In the genomic region with DNA sequence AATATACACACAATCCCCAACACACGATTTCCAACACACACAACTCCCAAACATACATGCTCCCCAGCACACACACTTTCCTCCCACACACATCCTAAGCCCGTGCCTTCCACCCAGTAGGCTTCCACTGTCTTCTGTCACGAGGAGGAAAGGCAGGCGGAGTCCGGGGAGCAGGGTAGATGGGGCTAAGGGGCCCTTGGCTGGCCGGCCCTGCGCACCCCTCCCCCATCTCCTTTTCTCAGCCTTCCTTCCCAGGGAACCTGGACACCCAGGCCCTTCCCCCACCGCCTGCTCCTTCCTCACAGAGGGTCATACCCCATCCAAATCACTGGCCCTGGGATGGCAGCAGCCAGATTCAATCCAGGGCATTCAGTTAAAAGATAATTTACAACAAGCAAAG, we compare ENCODE assay signal across 3 cellular contexts.
TF ChIP-seq lines count a peak whose summit lies in the region.

No MANE protein-coding gene starts in this region.

TF ChIP-seq in SK-N-SH, 30 proteins besides CTCF, POLR2A, EP300 and RAD21:
- TF ChIP-seq MEF2A (IDR thresholded peaks at IDR 0.05; ENCODE audit: borderline replicate concordance, low read depth) (no peak), RFX5 (IDR thresholded peaks at IDR 0.05; ENCODE audit: low read length) (no peak), MXI1 (IDR thresholded peaks at IDR 0.05; ENCODE audit: low read depth, low read length) (no peak)
- TF ChIP-seq, protein P1, sequence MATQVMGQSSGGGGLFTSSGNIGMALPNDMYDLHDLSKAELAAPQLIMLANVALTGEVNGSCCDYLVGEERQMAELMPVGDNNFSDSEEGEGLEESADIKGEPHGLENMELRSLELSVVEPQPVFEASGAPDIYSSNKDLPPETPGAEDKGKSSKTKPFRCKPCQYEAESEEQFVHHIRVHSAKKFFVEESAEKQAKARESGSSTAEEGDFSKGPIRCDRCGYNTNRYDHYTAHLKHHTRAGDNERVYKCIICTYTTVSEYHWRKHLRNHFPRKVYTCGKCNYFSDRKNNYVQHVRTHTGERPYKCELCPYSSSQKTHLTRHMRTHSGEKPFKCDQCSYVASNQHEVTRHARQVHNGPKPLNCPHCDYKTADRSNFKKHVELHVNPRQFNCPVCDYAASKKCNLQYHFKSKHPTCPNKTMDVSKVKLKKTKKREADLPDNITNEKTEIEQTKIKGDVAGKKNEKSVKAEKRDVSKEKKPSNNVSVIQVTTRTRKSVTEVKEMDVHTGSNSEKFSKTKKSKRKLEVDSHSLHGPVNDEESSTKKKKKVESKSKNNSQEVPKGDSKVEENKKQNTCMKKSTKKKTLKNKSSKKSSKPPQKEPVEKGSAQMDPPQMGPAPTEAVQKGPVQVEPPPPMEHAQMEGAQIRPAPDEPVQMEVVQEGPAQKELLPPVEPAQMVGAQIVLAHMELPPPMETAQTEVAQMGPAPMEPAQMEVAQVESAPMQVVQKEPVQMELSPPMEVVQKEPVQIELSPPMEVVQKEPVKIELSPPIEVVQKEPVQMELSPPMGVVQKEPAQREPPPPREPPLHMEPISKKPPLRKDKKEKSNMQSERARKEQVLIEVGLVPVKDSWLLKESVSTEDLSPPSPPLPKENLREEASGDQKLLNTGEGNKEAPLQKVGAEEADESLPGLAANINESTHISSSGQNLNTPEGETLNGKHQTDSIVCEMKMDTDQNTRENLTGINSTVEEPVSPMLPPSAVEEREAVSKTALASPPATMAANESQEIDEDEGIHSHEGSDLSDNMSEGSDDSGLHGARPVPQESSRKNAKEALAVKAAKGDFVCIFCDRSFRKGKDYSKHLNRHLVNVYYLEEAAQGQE (IDR thresholded peaks at IDR 0.05; ENCODE audit: low read depth, low read length) = no peak

TF ChIP-seq in SK-N-SH treated with all-trans-retinoic acid at 6 μM for 48 hours, 23 proteins besides CTCF, POLR2A, EP300 and RAD21:
- TF ChIP-seq ZNF70 (CRISPR knock-in tag; IDR thresholded peaks at IDR 0.05) (no peak), ZFP30 (CRISPR knock-in tag; IDR thresholded peaks at IDR 0.05) (no peak)

TF ChIP-seq in H1, 55 proteins besides CTCF, POLR2A, EP300 and RAD21:
- TF ChIP-seq YY1 (IDR thresholded peaks at IDR 0.05; ENCODE audit: low read depth, low read length) (no peak), RNF2 (IDR thresholded peaks at IDR 0.05; ENCODE audit: borderline replicate concordance, low read depth, low read length, missing control alignments, poor library complexity, severe bottlenecking) (no peak), CBX8 (IDR thresholded peaks at IDR 0.05; ENCODE audit: borderline replicate concordance, low read depth, low read length) (no peak), CTBP2 (IDR thresholded peaks at IDR 0.05; ENCODE audit: borderline replicate concordance, insufficient read depth, insufficient read length, low read length) (no peak), EGR1 (IDR thresholded peaks at IDR 0.05; ENCODE audit: borderline replicate concordance, low read depth, low read length) (no peak), PHF8 (conservative IDR thresholded peaks at IDR 0.05; ENCODE audit: low read depth, low read length) (no peak), EZH2 (IDR thresholded peaks at IDR 0.05; ENCODE audit: low read depth, low read length, severe bottlenecking) (no peak)
- TF ChIP-seq, protein P2, sequence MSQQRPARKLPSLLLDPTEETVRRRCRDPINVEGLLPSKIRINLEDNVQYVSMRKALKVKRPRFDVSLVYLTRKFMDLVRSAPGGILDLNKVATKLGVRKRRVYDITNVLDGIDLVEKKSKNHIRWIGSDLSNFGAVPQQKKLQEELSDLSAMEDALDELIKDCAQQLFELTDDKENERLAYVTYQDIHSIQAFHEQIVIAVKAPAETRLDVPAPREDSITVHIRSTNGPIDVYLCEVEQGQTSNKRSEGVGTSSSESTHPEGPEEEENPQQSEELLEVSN (IDR thresholded peaks at IDR 0.05) = no peak
